1 cellular context compared by ENCODE assay signal in the genomic region with DNA sequence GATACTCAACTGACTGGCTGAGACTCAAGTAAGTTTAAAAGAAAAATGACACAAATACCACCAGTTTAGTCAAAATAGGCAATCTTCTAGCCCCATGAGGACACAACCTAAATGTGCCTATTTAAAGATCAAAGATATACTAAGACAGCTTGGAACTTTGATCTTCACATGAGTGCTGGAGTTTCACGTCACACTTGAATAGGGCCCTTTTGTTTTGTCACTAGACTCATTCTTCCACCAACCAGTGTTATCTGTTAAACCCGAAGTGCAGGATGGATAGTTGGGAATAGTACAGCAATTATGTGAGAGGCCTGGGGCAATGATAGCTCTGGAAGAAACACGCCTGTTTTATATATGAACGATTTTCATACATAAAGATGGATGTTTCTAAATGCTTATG.
TF ChIP-seq lines count a peak whose summit lies in the region.

No MANE protein-coding gene starts in this region.

TF ChIP-seq in neural cell, 6 proteins besides CTCF, POLR2A, EP300 and RAD21 (continued from another document):
- TF ChIP-seq REST (IDR thresholded peaks at IDR 0.05; ENCODE audit: borderline replicate concordance) (no peak), SMC3 (conservative IDR thresholded peaks at IDR 0.05; ENCODE audit: poor library complexity) (no peak), TAF1 (IDR thresholded peaks at IDR 0.05; ENCODE audit: low read depth) (no peak), MXI1 (conservative IDR thresholded peaks at IDR 0.05; ENCODE audit: poor library complexity, severe bottlenecking) (no peak), EZH2 (IDR thresholded peaks at IDR 0.05; ENCODE audit: borderline replicate concordance, insufficient read depth, low read length, poor library complexity, severe bottlenecking) (no peak)
